Comparison of ENCODE assay signal across 10 cellular contexts in genomic region chr1:147515046-147515869, GRCh38. TPM values are rescaled to one million over a fixed set of nuclear protein-coding genes. Genes with fewer than 3 reads are reported as not detected.
A peak's percentile ranks its signal among the peaks of the same experiment; 100 is the strongest.
DNase-seq lines count a peak whose midpoint lies in the region; ATAC-seq and TF ChIP-seq lines count a peak whose summit lies in the region.
"Had no signal": no experiment of that assay in that cellular context is flagged by ENCODE, and none has a peak within 500 bp of the region (broad histone marks: within the 10 kb centered on the region; RNA-seq: fewer than 3 reads in every experiment).

No MANE protein-coding gene starts in this region.

- no peaks in the 10 kb centered on the region for H3K9me3 ChIP-seq in PC-9 (ENCODE audit: insufficient read depth, low read depth)

- no peak overlapping the region for H3K27ac Mint-ChIP-seq in activated CD4-positive, alpha-beta T cell treated with anti-CD3 and anti-CD28 coated beads, Interleukin-2, amount 10 ng/mL, durations not matched to agents 24 days and 14 days
- H3K27ac Mint-ChIP-seq: T-helper 1 cell treated with Interleukin-12 subunit alpha and Interleukin-12 subunit beta and Interleukin-4 antibody, amounts not matched to agents 30 μg/mL and 1 μg/mL, for 36 hours had no signal

- H3K4me1 Mint-ChIP-seq in activated CD4-positive, alpha-beta T cell treated with anti-CD3 and anti-CD28 coated beads, Interleukin-2, amount 10 ng/mL, durations not matched to agents 24 days and 14 days = peaks cover 6% of the 10 kb centered on the region

- H3K27me3 Mint-ChIP-seq in activated CD4-positive, alpha-beta T cell treated with anti-CD3 and anti-CD28 coated beads, Interleukin-2, amount 10 ng/mL, durations not matched to agents 24 days and 14 days = peaks cover 8% of the 10 kb centered on the region

- H4K20me1 ChIP-seq in PC-9 (ENCODE audit: insufficient read depth) = no peaks in the 10 kb centered on the region
- H4K20me1 ChIP-seq: BLaER1 had no signal

- no TSS peak for BruUV-seq in PC-9 (replicated peaks; lab: Mats Ljungman, UMichigan)

- peak overlapping the region; percentile 62; the same call in 1 of the 2 replicates for H2AFZ ChIP-seq in PC-9

- H3K4me3 Mint-ChIP-seq in activated CD4-positive, alpha-beta T cell treated with anti-CD3 and anti-CD28 coated beads, Interleukin-2, amount 10 ng/mL, durations not matched to agents 24 days and 14 days = no peak overlapping the region
- H3K4me3 Mint-ChIP-seq: T-helper 1 cell treated with Interleukin-12 subunit alpha and Interleukin-12 subunit beta and Interleukin-4 antibody, amounts not matched to agents 30 μg/mL and 1 μg/mL, for 36 hours had no signal

- no peaks in the 10 kb centered on the region for H3K27me3 ChIP-seq in PC-9 (ENCODE audit: insufficient read depth, low read depth)
- H3K27me3 ChIP-seq: BLaER1 had no signal

- ATAC-seq in sciatic nerve (peak; percentile 15), GM21723 (IDR thresholded peaks at IDR 0.05; ENCODE audit: unreplicated experiment) (no peak)

- no peaks in the 10 kb centered on the region for H3K36me3 ChIP-seq in PC-9 (ENCODE audit: low read depth)
- H3K36me3 ChIP-seq: BLaER1 had no signal

- H3K4me3 ChIP-seq in PC-9 = peak overlapping the region; percentile 39
- H3K4me3 ChIP-seq: BLaER1 had no signal

- peak; percentile 61 for DNase-seq in activated CD4-positive, alpha-beta T cell treated with anti-CD3 and anti-CD28 coated beads, Interleukin-2, amount 10 ng/mL, durations not matched to agents 24 days and 14 days
- DNase-seq in activated CD4-positive, alpha-beta T cell treated with anti-CD3 and anti-CD28 coated beads for 4 hours = no peak
- peak; percentile 48 to 99 for DNase-seq in PC-9
- DNase-seq in fibroblast of peridontal ligament (ENCODE audit: extremely low read depth) = peak; percentile 40
- no peak for DNase-seq in sciatic nerve (ENCODE audit: low spot score)
- no peak for DNase-seq in AG20443 (ENCODE audit: low spot score)
- DNase-seq in activated CD4-positive, CD25-positive, alpha-beta regulatory T cell treated with anti-CD3 and anti-CD28 coated beads, Interleukin-2, amount 50 U/mL, for 72 hours = no peak

- H3K4me2 ChIP-seq in PC-9 = peak overlapping the region; percentile 68
- H3K4me2 ChIP-seq: BLaER1 had no signal

- TF ChIP-seq CTCF in PC-9 (conservative IDR thresholded peaks at IDR 0.05) = peak; percentile 64

- H3K36me3 Mint-ChIP-seq in activated CD4-positive, alpha-beta T cell treated with anti-CD3 and anti-CD28 coated beads, Interleukin-2, amount 10 ng/mL, durations not matched to agents 24 days and 14 days (ENCODE audit: low read depth) = no peaks in the 10 kb centered on the region

- H3K79me2 ChIP-seq in PC-9 (ENCODE audit: low read depth) = no peaks in the 10 kb centered on the region

- H3K27ac ChIP-seq in PC-9 = peak overlapping the region; percentile 73
- H3K27ac ChIP-seq: BLaER1 had no signal

- peaks cover 26% of the 10 kb centered on the region for H3F3A ChIP-seq in PC-9 (ENCODE audit: insufficient read depth, low read depth)

- intact Hi-C loops in activated CD4-positive, alpha-beta T cell treated with anti-CD3 and anti-CD28 coated beads, Interleukin-2, amount 10 ng/mL, durations not matched to agents 24 days and 14 days (cut with micrococcal nuclease) = loop anchor here (1.0 to 5.0 kb wide), 2 partner anchors 112 to 127 kb away; no protein-coding TSS in a partner anchor
- intact Hi-C loops in PC-9 (cut with micrococcal nuclease; ENCODE audit: unreplicated experiment) (loop anchor here (1.0 kb wide), 4 partner anchors 85 to 377 kb away; no protein-coding TSS in a partner anchor), sciatic nerve (cut with DNase I) (no loop called here)

- POLR2A ChIA-PET in PC-9 (lab: Charles Lee; ENCODE audit: unreplicated experiment) = interaction anchor here (0.6 kb wide), 2 partner anchors 378 to 853 kb away, joined by 3 to 7 read pairs; no protein-coding TSS in a partner anchor

- CTCF ChIA-PET in PC-9 (lab: Charles Lee) = interaction anchor here (0.7 kb wide), 1 partner anchor 12 kb away, joined by 3 read pairs; no protein-coding TSS in a partner anchor

- peaks cover 39% of the 10 kb centered on the region for H3K4me1 ChIP-seq in PC-9 (replicated peaks; ENCODE audit: insufficient read depth)
- H3K4me1 ChIP-seq: BLaER1 had no signal

- no peaks in the 10 kb centered on the region for H3K9me2 ChIP-seq in PC-9 (ENCODE audit: insufficient read depth)

- H3K9me3 Mint-ChIP-seq in activated CD4-positive, alpha-beta T cell treated with anti-CD3 and anti-CD28 coated beads, Interleukin-2, amount 10 ng/mL, durations not matched to agents 24 days and 14 days = peaks cover 7% of the 10 kb centered on the region

RNA-seq across cellular contexts. Expression of gene BCL9, which starts 26.0 kb away (rescaled TPM):
- 30.8 and 33.3 TPM in 2 replicates for total RNA-seq in activated CD4-positive, alpha-beta T cell treated with anti-CD3 and anti-CD28 coated beads, Interleukin-2, amount 10 ng/mL, durations not matched to agents 24 days and 14 days
- total RNA-seq in PC-9 (2021) (31.3 and 32.2 TPM in 2 replicates), sciatic nerve (21.1 TPM)

Comparison
In these comparisons a context has a peak if more than half of its experiments do, and no peak if none do; other contexts are left out.
1. DNase-seq: peak in activated CD4-positive, alpha-beta T cell treated with anti-CD3 and anti-CD28 coated beads, Interleukin-2, amount 10 ng/mL, durations not matched to agents 24 days and 14 days (single experiment), PC-9 (2 of 2) and fibroblast of peridontal ligament (single experiment); none in activated CD4-positive, alpha-beta T cell treated with anti-CD3 and anti-CD28 coated beads for 4 hours (0 of 2), sciatic nerve (single experiment), AG20443 (single experiment) and activated CD4-positive, CD25-positive, alpha-beta regulatory T cell treated with anti-CD3 and anti-CD28 coated beads, Interleukin-2, amount 50 U/mL, for 72 hours (single experiment).